ENCODE assay signal across 9 cellular contexts in genomic region chr1:156383023-156383422, GRCh38. TPM values are rescaled to one million over a fixed set of nuclear protein-coding genes. Genes with fewer than 3 reads are reported as not detected.
A peak's percentile ranks its signal among the peaks of the same experiment; 100 is the strongest.
DNase-seq lines count a peak whose midpoint lies in the region; ATAC-seq and TF ChIP-seq lines count a peak whose summit lies in the region.
"Had no signal": no experiment of that assay in that cellular context is flagged by ENCODE, and none has a peak within 500 bp of the region (broad histone marks: within the 10 kb centered on the region; RNA-seq: fewer than 3 reads in every experiment).

No MANE protein-coding gene starts in this region.

- no peaks in the 10 kb centered on the region for H3K36me3 ChIP-seq in DND-41 (ENCODE audit: insufficient read depth, low read length)
- H3K36me3 ChIP-seq in endodermal cell (ENCODE audit: control insufficient read depth, insufficient read depth, low read length): no peaks in the 10 kb centered on the region

- no peak overlapping the region for H2AFZ ChIP-seq in DND-41 (ENCODE audit: low read depth, low read length)

- H3K27ac ChIP-seq in DND-41 (ENCODE audit: low read length) (no peak overlapping the region), endodermal cell (ENCODE audit: low read depth, low read length) (no peak overlapping the region)

- H3K27ac Mint-ChIP-seq in endodermal cell: no peak overlapping the region
- H3K27ac Mint-ChIP-seq: dendritic cell treated with granulocyte-macrophage colony-stimulating factor and Interleukin-4, amounts not matched to agents 40 ng/mL and 50 ng/mL, for 4 days had no signal

- TF ChIP-seq CTCF in DND-41 (IDR thresholded peaks at IDR 0.05; ENCODE audit: borderline replicate concordance, extremely low read depth, low read length, poor library complexity, severe bottlenecking) (peak; percentile 88), endodermal cell (conservative IDR thresholded peaks at IDR 0.05) (peak; percentile 92)

- H3K4me2 ChIP-seq in DND-41 (ENCODE audit: insufficient read depth, low read length): no peak overlapping the region

- WGBS in endodermal cell (ENCODE audit: insufficient coverage in 1 of 2, insufficient read length in 1 of 2), 2 experiments: 34 to 50% methylated on average over 7 to 9 of the region's 9 CpGs

- ATAC-seq in DND-41 (ENCODE audit: insufficient read depth, low read depth) (peak; percentile 91), HG03342 (IDR thresholded peaks at IDR 0.05; ENCODE audit: unreplicated experiment) (peak; percentile 70), GM18520 (IDR thresholded peaks at IDR 0.05; ENCODE audit: unreplicated experiment) (no peak)

- H3K36me3 Mint-ChIP-seq in endodermal cell (ENCODE audit: low read depth): no peaks in the 10 kb centered on the region

- DNase-seq in DND-41 (peak; percentile 74), NCI-H748 treated with DMSO at 0.1 percent for 48 hours (lab: John Stamatoyannopoulos, UW) (peak; percentile 7), endodermal cell (peak; percentile 94), myocyte (ENCODE audit: low read depth) (peak; percentile 57)
- DNase-seq in activated CD8-positive, alpha-beta memory T cell treated with anti-CD3 and anti-CD28 coated beads for 4 hours (ENCODE audit: low read depth in 2 of 2): peak; percentile 10 to 26
- peak; percentile 23 to 52 for DNase-seq in stimulated activated CD8-positive, alpha-beta memory T cell treated with anti-CD3 and anti-CD28 coated beads, Interleukin-7, amount 100 ng/mL, for 48 hours (ENCODE audit: extremely low read depth in 1 of 2, low read depth in 1 of 2)

- no peaks in the 10 kb centered on the region for H3K9me3 Mint-ChIP-seq in endodermal cell
- H3K9me3 Mint-ChIP-seq: dendritic cell treated with granulocyte-macrophage colony-stimulating factor and Interleukin-4, amounts not matched to agents 40 ng/mL and 50 ng/mL, for 4 days had no signal

- H3K79me2 ChIP-seq in DND-41 (ENCODE audit: insufficient read depth, low read length): no peaks in the 10 kb centered on the region

- H3K9me3 ChIP-seq in DND-41 (ENCODE audit: insufficient read depth, low read length, severe bottlenecking) (no peaks in the 10 kb centered on the region), endodermal cell (ENCODE audit: control insufficient read depth, low read length) (no peaks in the 10 kb centered on the region)

- peaks cover 3% of the 10 kb centered on the region for H3K4me1 Mint-ChIP-seq in endodermal cell

- H3K9ac ChIP-seq in DND-41 (ENCODE audit: low read depth, low read length) (no peak overlapping the region), endodermal cell (ENCODE audit: extremely low read depth, low read length, poor library complexity, severe bottlenecking) (no peak overlapping the region)

- peaks cover 39% of the 10 kb centered on the region for H3K27me3 Mint-ChIP-seq in endodermal cell (ENCODE audit: insufficient read depth)

- H3K4me3 ChIP-seq in DND-41 (ENCODE audit: low read depth in 1 of 2, low read length in 2 of 2): no peak overlapping the region
- H3K4me3 ChIP-seq in endodermal cell (ENCODE audit: low read length): no peak overlapping the region

- no peak overlapping the region for H3K4me3 Mint-ChIP-seq in endodermal cell
- H3K4me3 Mint-ChIP-seq: dendritic cell treated with granulocyte-macrophage colony-stimulating factor and Interleukin-4, amounts not matched to agents 40 ng/mL and 50 ng/mL, for 4 days had no signal

- H3K4me1 ChIP-seq in DND-41 (ENCODE audit: insufficient read depth, low read length) (peaks cover 8% of the 10 kb centered on the region), endodermal cell (ENCODE audit: control insufficient read depth, insufficient read depth, low read length) (no peaks in the 10 kb centered on the region)

- H3K27me3 ChIP-seq in DND-41 (ENCODE audit: insufficient read depth, low read length, poor library complexity) (no peaks in the 10 kb centered on the region), endodermal cell (ENCODE audit: control insufficient read depth, insufficient read depth, low read length, poor library complexity, severe bottlenecking) (peaks cover 24% of the 10 kb centered on the region)

- no peaks in the 10 kb centered on the region for H4K20me1 ChIP-seq in DND-41 (ENCODE audit: insufficient read depth, low read length)

RNA-seq across cellular contexts. Expression of gene RHBG, which starts 14.0 kb away (rescaled TPM):
- total RNA-seq in endodermal cell (1 to 10 TPM; 3.9 to 4.0 TPM), myocyte (not detected in 2 replicates)
- 0.50 TPM for polyA plus RNA-seq in endodermal cell (2013, experiment 1 of 2)
- polyA plus RNA-seq in endodermal cell (2013, experiment 2 of 2): 0.33 TPM
- not detected for polyA plus RNA-seq in myocyte (2012)

RNA-seq across cellular contexts. Expression of gene TSACC, which starts 44.7 kb away (rescaled TPM):
- 1 to 10 TPM in 1 of 2 donors, under 1 TPM in 1; 0.62 to 1.6 TPM for total RNA-seq in endodermal cell
- polyA plus RNA-seq in endodermal cell (2013, experiment 1 of 2): not detected
- polyA plus RNA-seq in endodermal cell (2013, experiment 2 of 2): 1.2 TPM
- not detected in 2 replicates for total RNA-seq in myocyte
- 0.98 TPM for polyA plus RNA-seq in myocyte (2012)

RNA-seq across cellular contexts. Expression of gene CCT3, which starts 44.9 kb away (rescaled TPM):
- total RNA-seq in endodermal cell (100 to 1,000 TPM; 323 to 351 TPM), myocyte (271 and 331 TPM in 2 replicates)
- 255 TPM for polyA plus RNA-seq in endodermal cell (2013, experiment 1 of 2)
- polyA plus RNA-seq in endodermal cell (2013, experiment 2 of 2): 247 TPM
- 179 TPM for polyA plus RNA-seq in myocyte (2012)

Comparison
In these comparisons a context has a peak if more than half of its experiments do, and no peak if none do; other contexts are left out.
1. DNase-seq: peak in every context shown above with its lines; median percentile 94 in endodermal cell; 74 in DND-41; 57 in myocyte; 38 in stimulated activated CD8-positive, alpha-beta memory T cell treated with anti-CD3 and anti-CD28 coated beads, Interleukin-7, amount 100 ng/mL, for 48 hours; 18 in activated CD8-positive, alpha-beta memory T cell treated with anti-CD3 and anti-CD28 coated beads for 4 hours; 7 in NCI-H748 treated with DMSO at 0.1 percent for 48 hours.